ENCODE assay signal across 20 cellular contexts in genomic region chr13:91882918-91883317, GRCh38.
"Had no signal": no experiment of that assay in that cellular context is flagged by ENCODE, and none has a peak within 500 bp of the region (broad histone marks: within the 10 kb centered on the region; RNA-seq: fewer than 3 reads in every experiment).

No MANE protein-coding gene starts in this region.

- H3K27ac ChIP-seq: adrenal gland, PC-9, SK-N-MC had no signal

- ATAC-seq: activated CD4-positive, CD25-positive, alpha-beta regulatory T cell treated with anti-CD3 and anti-CD28 coated beads, Interleukin-2, amount 50 U/mL, for 24 hours; activated CD8-positive, alpha-beta T cell treated with anti-CD3 and anti-CD28 coated beads for 36 hours had no signal

- H2AFZ ChIP-seq: PC-9 had no signal

- H3K36me3 ChIP-seq: adrenal gland had no signal

- H3K27me3 ChIP-seq: adrenal gland had no signal

- H3K4me3 ChIP-seq: adrenal gland, PC-9, SK-N-MC had no signal

- DNase-seq: activated CD4-positive, alpha-beta T cell treated with anti-CD3 and anti-CD28 coated beads for 4 hours; activated CD8-positive, alpha-beta memory T cell treated with anti-CD3 and anti-CD28 coated beads, Interleukin-2, amount 50 U/mL, for 48 hours; activated CD8-positive, alpha-beta T cell treated with anti-CD3 and anti-CD28 coated beads for 36 hours; activated naive CD4-positive, alpha-beta T cell treated with anti-CD3 and anti-CD28 coated beads, Interleukin-2, amount 50 U/mL, for 16 hours; activated naive CD8-positive, alpha-beta T cell treated with anti-CD3 and anti-CD28 coated beads, Interleukin-2, amount 10 ng/mL, durations not matched to agents 7 days and 5 days; activated T-cell treated with anti-CD3 and anti-CD28 coated beads, Interleukin-2, amount 50 U/mL, for 1 hour; adrenal gland; anterior cingulate cortex; cerebellar nuclear complex; KG1; NCI-H1092; NCI-H1436; NCI-H1694 treated with DMSO at 0.1 percent for 48 hours; NCI-H2029 treated with DMSO at 0.1 percent for 48 hours; NCI-H510A treated with DMSO at 0.1 percent for 48 hours; NCI-H69; PC-9; T-helper 1 cell had no signal

- H3K4me2 ChIP-seq: PC-9 had no signal

- H3K9me3 ChIP-seq: adrenal gland had no signal

- H3K4me1 ChIP-seq: adrenal gland had no signal
